9 cellular contexts compared by ENCODE assay signal in genomic region chrY:3002685-3003509, GRCh38.
DNase-seq lines count a peak whose midpoint lies in the region; ATAC-seq and TF ChIP-seq lines count a peak whose summit lies in the region.
"Had no signal": no experiment of that assay in that cellular context is flagged by ENCODE, and none has a peak within 500 bp of the region (broad histone marks: within the 10 kb centered on the region; RNA-seq: fewer than 3 reads in every experiment).

No MANE protein-coding gene starts in this region.

- no peaks in the 10 kb centered on the region for H3K27me3 Mint-ChIP-seq in CD4-positive, alpha-beta T cell

- ATAC-seq in CD4-positive, alpha-beta T cell (ENCODE audit: poor library complexity): peak; percentile 19
- peak; percentile 60 for ATAC-seq in HG02759 (IDR thresholded peaks at IDR 0.05; ENCODE audit: unreplicated experiment)
- peak; percentile 76 for ATAC-seq in left lobe of liver
- ATAC-seq: GM12878 had no signal

- H3K27ac Mint-ChIP-seq in CD4-positive, alpha-beta T cell: peak overlapping the region; percentile 91

- H3K4me3 ChIP-seq in PC-9: no peak overlapping the region
- H3K4me3 ChIP-seq: GM12878 had no signal

- no peaks in the 10 kb centered on the region for H3K36me3 ChIP-seq in PC-9 (ENCODE audit: low read depth)

- BruUV-seq in PC-9 (replicated peaks; lab: Mats Ljungman, UMichigan): no TSS peak

- CTCF ChIA-PET in CD4-positive, alpha-beta T cell (lab: Charles Lee): no interaction called here
- CTCF ChIA-PET in PC-9 (lab: Charles Lee): no interaction called here

- peaks cover 12% of the 10 kb centered on the region for H3K36me3 Mint-ChIP-seq in CD4-positive, alpha-beta T cell (ENCODE audit: low read depth)

- no peak overlapping the region for H2AFZ ChIP-seq in PC-9

- no peaks in the 10 kb centered on the region for H4K20me1 ChIP-seq in PC-9 (ENCODE audit: insufficient read depth)

- H3K79me2 ChIP-seq in PC-9 (ENCODE audit: low read depth): no peaks in the 10 kb centered on the region

- H3K4me2 ChIP-seq in PC-9: no peak overlapping the region

- H3K27ac ChIP-seq in CD4-positive, alpha-beta T cell (ENCODE audit: low read depth, low read length): peak overlapping the region; percentile 56
- H3K27ac ChIP-seq in PC-9: no peak overlapping the region

- intact Hi-C loops in CD4-positive, alpha-beta T cell (cut with DNase I, micrococcal nuclease): loop anchor here (5.0 kb wide), 2 partner anchors 66 to 161 kb away; partner anchors contain the start of genes ZFY (in 2 of the 2) and RPS4Y1 (in 1 of the 2)
- intact Hi-C loops in PC-9 (cut with micrococcal nuclease; ENCODE audit: unreplicated experiment): no loop called here

- H3K4me3 Mint-ChIP-seq in CD4-positive, alpha-beta T cell: peak overlapping the region; percentile 91

- POLR2A ChIA-PET in CD4-positive, alpha-beta T cell (lab: Charles Lee): interaction anchor here (0.7 to 2.7 kb wide), 3 partner anchors 66 to 126 kb away, joined by 3 to 21 read pairs (median 5); partner anchors contain the start of gene ZFY
- POLR2A ChIA-PET in PC-9 (lab: Charles Lee; ENCODE audit: unreplicated experiment): no interaction called here

- no peaks in the 10 kb centered on the region for H3K9me3 Mint-ChIP-seq in CD4-positive, alpha-beta T cell

- no peaks in the 10 kb centered on the region for H3K9me3 ChIP-seq in CD4-positive, alpha-beta T cell (ENCODE audit: control insufficient read depth, low read length)
- no peaks in the 10 kb centered on the region for H3K9me3 ChIP-seq in PC-9 (ENCODE audit: insufficient read depth, low read depth)

- H3K9me2 ChIP-seq in PC-9 (ENCODE audit: insufficient read depth): no peaks in the 10 kb centered on the region

- DNase-seq in CD4-positive, alpha-beta T cell: peak in 3 of 10 experiments; percentile 1 to 32 (median 5)
- DNase-seq in activated CD4-positive, alpha-beta T cell treated with anti-CD3 and anti-CD28 coated beads, Interleukin-2, amount 50 U/mL, for 1 hour: peak; percentile 0
- DNase-seq in left lobe of liver (ENCODE audit: low spot score): peak; percentile 46
- no peak for DNase-seq in AG08395 (ENCODE audit: low spot score)
- DNase-seq in NCI-H1048 (lab: John Stamatoyannopoulos, UW): no peak
- DNase-seq in PC-9: no peak
- no peak for DNase-seq in hepatic stellate cell (ENCODE audit: low spot score)

- H3K27me3 ChIP-seq in CD4-positive, alpha-beta T cell (ENCODE audit: control insufficient read depth, insufficient read depth, low read length): no peaks in the 10 kb centered on the region
- H3K27me3 ChIP-seq in PC-9 (ENCODE audit: insufficient read depth, low read depth): no peaks in the 10 kb centered on the region

- no peak for TF ChIP-seq CTCF in CD4-positive, alpha-beta T cell (IDR thresholded peaks at IDR 0.05)
- no peak for TF ChIP-seq CTCF in PC-9 (conservative IDR thresholded peaks at IDR 0.05)

- peaks cover 73% of the 10 kb centered on the region for H3K4me1 Mint-ChIP-seq in CD4-positive, alpha-beta T cell (ENCODE audit: low read depth)

- H3F3A ChIP-seq in PC-9 (ENCODE audit: insufficient read depth, low read depth): no peaks in the 10 kb centered on the region

- H3K4me1 ChIP-seq in PC-9 (replicated peaks; ENCODE audit: insufficient read depth): no peaks in the 10 kb centered on the region

Comparison
In these comparisons a context has a peak if more than half of its experiments do, and no peak if none do; other contexts are left out.
1. ATAC-seq: peak in every context shown above with its lines; median percentile 76 in left lobe of liver; 60 in HG02759; 19 in CD4-positive, alpha-beta T cell.
2. DNase-seq: peak in activated CD4-positive, alpha-beta T cell treated with anti-CD3 and anti-CD28 coated beads, Interleukin-2, amount 50 U/mL, for 1 hour (single experiment) and left lobe of liver (single experiment); none in AG08395 (single experiment), NCI-H1048 (single experiment), PC-9 (0 of 2) and hepatic stellate cell (single experiment).